In genomic region chr3:168453623-168454022, GRCh38 we compare ENCODE assay signal across 27 cellular contexts.
"Had no signal": no experiment of that assay in that cellular context is flagged by ENCODE, and none has a peak within 500 bp of the region (broad histone marks: within the 10 kb centered on the region; RNA-seq: fewer than 3 reads in every experiment).

No MANE protein-coding gene starts in this region.

- DNase-seq: hypothalamus; left colon; left lung; lower lobe of right lung; mammary epithelial cell; mesenchymal stem cell; naive thymus-derived CD8-positive, alpha-beta T cell; nucleus accumbens; right cardiac atrium; spleen; stimulated activated CD4-positive, alpha-beta T cell treated with anti-CD3 and anti-CD28 coated beads, Interleukin-1b, Interleukin-23, amount 100 ng/mL, for 48 hours; stimulated activated CD4-positive, alpha-beta T cell treated with anti-CD3 and anti-CD28 coated beads, Interleukin-2, amount 100 ng/mL, for 48 hours; stimulated activated CD4-positive, alpha-beta T cell treated with anti-CD3 and anti-CD28 coated beads, Interleukin-4, amount 100 ng/mL, for 4 hours; stimulated activated CD8-positive, alpha-beta memory T cell treated with anti-CD3 and anti-CD28 coated beads, Interleukin-4, amount 100 ng/mL, for 48 hours; stimulated activated naive CD4-positive, alpha-beta T cell treated with Interleukin-2 at 50 U/mL for 16 hours; stimulated activated naive CD8-positive, alpha-beta T cell treated with anti-CD3 and anti-CD28 coated beads, Interleukin-15, amount 100 ng/mL, for 72 hours; substantia nigra; transverse colon; upper lobe of left lung had no signal

- H3K9me3 ChIP-seq: left lung, lower lobe of right lung, spleen, transverse colon, upper lobe of left lung, vagina had no signal

- H3K9me3 Mint-ChIP-seq: nephron, neural crest cell had no signal

- H3K27ac ChIP-seq: left lung, lower lobe of right lung, parathyroid adenoma, skin epidermis, spleen, transverse colon, upper lobe of left lung, vagina had no signal

- FAIRE-seq: keratinocyte had no signal

- H3K4me1 Mint-ChIP-seq: naive thymus-derived CD8-positive, alpha-beta T cell; nephron; neural crest cell; stimulated activated memory B cell treated with anti-CD40 and anti-IgM and Interleukin-4, amounts not matched to agents 10 μg/mL and 1 μg/mL and 100 μg/mL, for 72 hours; stimulated activated naive CD8-positive, alpha-beta T cell treated with anti-CD3 and anti-CD28 coated beads, Interleukin-15, amount 100 ng/mL, for 72 hours had no signal

- H3K27me3 Mint-ChIP-seq: naive thymus-derived CD8-positive, alpha-beta T cell; stimulated activated memory B cell treated with anti-CD40 and anti-IgM and Interleukin-4, amounts not matched to agents 10 μg/mL and 1 μg/mL and 100 μg/mL, for 72 hours; stimulated activated naive CD8-positive, alpha-beta T cell treated with anti-CD3 and anti-CD28 coated beads, Interleukin-15, amount 100 ng/mL, for 72 hours had no signal

- H3K4me3 Mint-ChIP-seq: naive thymus-derived CD8-positive, alpha-beta T cell; nephron; neural crest cell; stimulated activated memory B cell treated with anti-CD40 and anti-IgM and Interleukin-4, amounts not matched to agents 10 μg/mL and 1 μg/mL and 100 μg/mL, for 72 hours; stimulated activated naive CD8-positive, alpha-beta T cell treated with anti-CD3 and anti-CD28 coated beads, Interleukin-15, amount 100 ng/mL, for 72 hours had no signal

- H3K36me3 ChIP-seq: left lung, lower lobe of right lung, spleen, transverse colon, upper lobe of left lung, vagina had no signal

- H3K27ac Mint-ChIP-seq: naive thymus-derived CD8-positive, alpha-beta T cell; nephron; stimulated activated memory B cell treated with anti-CD40 and anti-IgM and Interleukin-4, amounts not matched to agents 10 μg/mL and 1 μg/mL and 100 μg/mL, for 72 hours; stimulated activated naive CD8-positive, alpha-beta T cell treated with anti-CD3 and anti-CD28 coated beads, Interleukin-15, amount 100 ng/mL, for 72 hours had no signal

- H3K27me3 ChIP-seq: left lung, spleen, transverse colon, upper lobe of left lung, vagina had no signal

- H3K4me3 ChIP-seq: left lung, lower lobe of right lung, skin epidermis, spleen, transverse colon, upper lobe of left lung, vagina had no signal

- H3K36me3 Mint-ChIP-seq: naive thymus-derived CD8-positive, alpha-beta T cell; stimulated activated memory B cell treated with anti-CD40 and anti-IgM and Interleukin-4, amounts not matched to agents 10 μg/mL and 1 μg/mL and 100 μg/mL, for 72 hours had no signal

- H3K4me1 ChIP-seq: left lung, lower lobe of right lung, parathyroid adenoma, spleen, transverse colon, upper lobe of left lung, vagina had no signal

- ATAC-seq: left colon; left lung; lower lobe of right lung; naive thymus-derived CD8-positive, alpha-beta T cell; right cardiac atrium; sciatic nerve; stimulated activated memory B cell treated with anti-CD40 and anti-IgM and Interleukin-4, amounts not matched to agents 10 μg/mL and 1 μg/mL and 100 μg/mL, for 72 hours; stimulated activated naive CD8-positive, alpha-beta T cell treated with anti-CD3 and anti-CD28 coated beads, Interleukin-15, amount 100 ng/mL, for 72 hours had no signal
